In genomic region chr3:49501258-49501609, GRCh38 we compare ENCODE assay signal across 13 cellular contexts. TPM values are rescaled to one million over a fixed set of nuclear protein-coding genes. Genes with fewer than 3 reads are reported as not detected.
DNase-seq lines count a peak whose midpoint lies in the region; ATAC-seq, FAIRE-seq and TF ChIP-seq lines count a peak whose summit lies in the region.
"Had no signal": no experiment of that assay in that cellular context is flagged by ENCODE, and none has a peak within 500 bp of the region (broad histone marks: within the 10 kb centered on the region; RNA-seq: fewer than 3 reads in every experiment).

No MANE protein-coding gene starts in this region.

- intact Hi-C loops in Calu3 (cut with micrococcal nuclease; ENCODE audit: unreplicated experiment) (no loop called here), body of pancreas (cut with DNase I) (no loop called here), spleen (cut with DNase I; ENCODE audit: low total_unique reads) (no loop called here)

- H3K27ac Mint-ChIP-seq in Calu3 (ENCODE audit: unreplicated experiment) = peak overlapping the region; percentile 96
- H3K27ac Mint-ChIP-seq: stimulated activated naive CD8-positive, alpha-beta T cell treated with anti-CD3 and anti-CD28 coated beads, Interleukin-15, amount 100 ng/mL, for 72 hours had no signal

- H3K4me2 ChIP-seq in keratinocyte (ENCODE audit: control insufficient read depth, extremely low read depth, insufficient read depth, low read depth, low read length) (peak overlapping the region; percentile 86), skeletal muscle satellite cell (ENCODE audit: low read length) (peak overlapping the region; percentile 74)

- dilution Hi-C loops in keratinocyte (cut with MboI; ENCODE audit: extremely low pct_ligation_motif_present, low sequenced_read_pairs) = no loop called here

- H3K9me3 ChIP-seq in body of pancreas (no peaks in the 10 kb centered on the region), keratinocyte (ENCODE audit: control insufficient read depth, low read depth, low read length) (no peaks in the 10 kb centered on the region), skeletal muscle satellite cell (replicated peaks; ENCODE audit: low read length) (no peaks in the 10 kb centered on the region), spleen (no peaks in the 10 kb centered on the region)
- H3K9me3 ChIP-seq: BE2C had no signal

- no peaks in the 10 kb centered on the region for H4K20me1 ChIP-seq in keratinocyte (ENCODE audit: control insufficient read depth, extremely low read depth, insufficient read depth, low read length)

- WGBS in body of pancreas, 2 donors = 90% methylated on average over 3 of the region's 3 CpGs
- 90 to 99% (median 94%) methylated on average over 3 of the region's 3 CpGs for WGBS in spleen, 5 donors

- H3K4me3 Mint-ChIP-seq in Calu3 (ENCODE audit: low read depth, unreplicated experiment) = peak overlapping the region; percentile 47
- H3K4me3 Mint-ChIP-seq: activated CD8-positive, alpha-beta memory T cell treated with anti-CD3 and anti-CD28 coated beads, Interleukin-2, amount 10 ng/mL, durations not matched to agents 7 days and 5 days; stimulated activated naive CD8-positive, alpha-beta T cell treated with anti-CD3 and anti-CD28 coated beads, Interleukin-15, amount 100 ng/mL, for 72 hours; T-cell had no signal

- H3K27me3 ChIP-seq in body of pancreas (no peaks in the 10 kb centered on the region), keratinocyte (ENCODE audit: control insufficient read depth, extremely low read depth, insufficient read depth, low read length) (no peaks in the 10 kb centered on the region), skeletal muscle satellite cell (ENCODE audit: control insufficient read depth, insufficient read depth, low read length) (no peaks in the 10 kb centered on the region), spleen (replicated peaks in 1 of 7) (no peaks in the 10 kb centered on the region)
- H3K27me3 ChIP-seq: BE2C had no signal

- H3K4me3 ChIP-seq in body of pancreas (no peak overlapping the region), keratinocyte (ENCODE audit: control insufficient read depth in 2 of 3, extremely low read depth in 1 of 3, insufficient read depth in 2 of 3, low read depth in 1 of 3, low read length in 3 of 3) (peak overlapping the region in 1 of 3 experiments; percentile 52), skeletal muscle satellite cell (ENCODE audit: low read length) (no peak overlapping the region), spleen (no peak overlapping the region)

- FAIRE-seq in keratinocyte (lab: Jason Lieb, UNC) (no peak), H54 (lab: Jason Lieb, UNC) (no peak)

- no peak for ATAC-seq in body of pancreas
- ATAC-seq: T-cell had no signal

- TF ChIP-seq CTCF in Calu3 (IDR thresholded peaks at IDR 0.05; ENCODE audit: unreplicated experiment) (no peak), body of pancreas (IDR thresholded peaks at IDR 0.05) (no peak), keratinocyte (optimal IDR thresholded peaks at IDR 0.05 in 1 of 3, IDR thresholded peaks at IDR 0.05 in 1 of 3, conservative IDR thresholded peaks at IDR 0.05 in 1 of 3; ENCODE audit: extremely low read depth in 1 of 3, insufficient read depth in 2 of 3, low read length in 3 of 3) (no peak), spleen (IDR thresholded peaks at IDR 0.05 in 8 of 11, conservative IDR thresholded peaks at IDR 0.05 in 3 of 11) (no peak)

- H3K27me3 Mint-ChIP-seq in Calu3 (ENCODE audit: unreplicated experiment) = no peaks in the 10 kb centered on the region
- H3K27me3 Mint-ChIP-seq: activated CD8-positive, alpha-beta memory T cell treated with anti-CD3 and anti-CD28 coated beads, Interleukin-2, amount 10 ng/mL, durations not matched to agents 7 days and 5 days; stimulated activated naive CD8-positive, alpha-beta T cell treated with anti-CD3 and anti-CD28 coated beads, Interleukin-15, amount 100 ng/mL, for 72 hours; T-cell had no signal

- H2AFZ ChIP-seq in keratinocyte (ENCODE audit: control insufficient read depth, low read length) = peak overlapping the region; percentile 44

- H3K27ac ChIP-seq in body of pancreas (peak overlapping the region; percentile 4 to 76 (median 40)), keratinocyte (ENCODE audit: control insufficient read depth, insufficient read depth, low read length) (peak overlapping the region; percentile 88), spleen (peak overlapping the region in 2 of 8 donors; percentile 19 to 32)

- H3K9me3 Mint-ChIP-seq in Calu3 (ENCODE audit: low read depth, unreplicated experiment) = peaks cover 2% of the 10 kb centered on the region
- H3K9me3 Mint-ChIP-seq: stimulated activated naive CD8-positive, alpha-beta T cell treated with anti-CD3 and anti-CD28 coated beads, Interleukin-15, amount 100 ng/mL, for 72 hours; T-cell had no signal

- H3K4me1 ChIP-seq in body of pancreas (peaks cover 59% of the 10 kb centered on the region), keratinocyte (ENCODE audit: control insufficient read depth, extremely low read depth, insufficient read depth, low read length) (peaks cover 24% of the 10 kb centered on the region), skeletal muscle satellite cell (ENCODE audit: control insufficient read depth, insufficient read depth, low read length) (peaks cover 25% of the 10 kb centered on the region), spleen (peaks cover 0 to 14% (median 6%) of the 10 kb centered on the region in 6 donors)

- H3K9ac ChIP-seq in keratinocyte (ENCODE audit: control insufficient read depth, extremely low read depth, insufficient read depth, low read length) (peak overlapping the region; percentile 67), skeletal muscle satellite cell (ENCODE audit: low read depth, low read length) (peak overlapping the region; percentile 55)

- H3K79me2 ChIP-seq in keratinocyte (ENCODE audit: control insufficient read depth, insufficient read depth, low read length) = peaks cover 14% of the 10 kb centered on the region

- BruUV-seq in Calu3 (replicated peaks; lab: Mats Ljungman, UMichigan) = TSS peak; percentile 36

- H3K4me1 Mint-ChIP-seq in Calu3 (ENCODE audit: low read depth, unreplicated experiment) = peaks cover 35% of the 10 kb centered on the region

- H3K36me3 ChIP-seq in body of pancreas (replicated peaks in 1 of 2; ENCODE audit: insufficient read depth in 1 of 2, low read depth in 2 of 2) = no peaks in the 10 kb centered on the region
- peaks cover 1 to 3% of the 10 kb centered on the region in 2 experiments for H3K36me3 ChIP-seq in keratinocyte (ENCODE audit: control insufficient read depth in 2 of 2, extremely low read depth in 1 of 2, insufficient read depth in 2 of 2, low read length in 2 of 2)
- H3K36me3 ChIP-seq in skeletal muscle satellite cell (ENCODE audit: insufficient read depth, low read length) = no peaks in the 10 kb centered on the region
- H3K36me3 ChIP-seq in spleen = peaks cover 0 to 15% (median 0%) of the 10 kb centered on the region in 6 donors
- H3K36me3 ChIP-seq: BE2C had no signal

- H3K9me1 ChIP-seq in keratinocyte (ENCODE audit: control insufficient read depth, extremely low read depth, insufficient read depth, low read length) = no peaks in the 10 kb centered on the region

- POLR2A ChIA-PET in HEK293T (lab: Yijun Ruan, JAX) = no interaction called here

- no peak for TF ChIP-seq POLR2A in body of pancreas (IDR thresholded peaks at IDR 0.05)
- no peak for TF ChIP-seq POLR2A in spleen (IDR thresholded peaks at IDR 0.05)
- no peak for TF ChIP-seq POLR2A in H54 (IDR thresholded peaks at IDR 0.05; ENCODE audit: low read depth, low read length)

- CTCF ChIA-PET in Calu3 (lab: Charles Lee) = interaction anchor here (0.6 to 1.9 kb wide), 5 partner anchors 11 to 149 kb away, joined by 3 to 11 read pairs (median 6); no protein-coding TSS in a partner anchor
- CTCF ChIA-PET in HEK293T (lab: Yijun Ruan, JAX) = no interaction called here

- H3K36me3 Mint-ChIP-seq in Calu3 (ENCODE audit: insufficient read depth, unreplicated experiment) = peaks cover 31% of the 10 kb centered on the region

- DNase-seq in Calu3 = no peak
- no peak for DNase-seq in body of pancreas
- no peak for DNase-seq in keratinocyte (ENCODE audit: low read depth, low spot score)
- no peak for DNase-seq in activated CD4-positive, alpha-beta T cell treated with anti-CD3 and anti-CD28 coated beads, Interleukin-2, amount 50 U/mL, for 4 hours
- DNase-seq in spleen = no peak
- DNase-seq in H54 (ENCODE audit: insufficient read length, low spot score) = no peak
- no peak for DNase-seq in HEK293T (ENCODE audit: extremely low spot score)
- DNase-seq: NCI-H524; stimulated activated naive CD8-positive, alpha-beta T cell treated with anti-CD3 and anti-CD28 coated beads, Interleukin-15, amount 100 ng/mL, for 72 hours; T-cell had no signal

TF ChIP-seq in HEK293T, 16 proteins besides CTCF, POLR2A, EP300 and RAD21 (continues in another document):
- TF ChIP-seq HDGF (IDR thresholded peaks at IDR 0.05; ENCODE audit: borderline replicate concordance) (no peak), ZNF384 (IDR thresholded peaks at IDR 0.05) (no peak), NFRKB (IDR thresholded peaks at IDR 0.05) (no peak), ELF4 (IDR thresholded peaks at IDR 0.05) (no peak), ARNT (IDR thresholded peaks at IDR 0.05) (no peak)

RNA-seq across cellular contexts. Expression of gene DAG1, which starts 31.2 kb away (rescaled TPM):
- total RNA-seq in Calu3 (2022) = 164 and 226 TPM in 2 replicates
- 10 to 100 TPM; 46.8 to 57.9 TPM for total RNA-seq in body of pancreas
- polyA plus RNA-seq in keratinocyte = 22.0 to 34.4 TPM (median 32.9 TPM) in 3 replicates
- polyA plus RNA-seq in keratinocyte (2011; ENCODE audit: low read depth) = 8.2 TPM
- 10.4 and 11.3 TPM in 2 replicates for polyA plus RNA-seq in keratinocyte (2011; cell fraction: cytosol; rRNA removed)
- 71.4 and 71.9 TPM in 2 replicates for polyA plus RNA-seq in keratinocyte (2011; cell fraction: nucleus; rRNA removed)
- 29.5 and 36.6 TPM in 2 replicates for polyA plus RNA-seq in keratinocyte (2012; ENCODE audit: low replicate concordance)
- polyA minus RNA-seq in keratinocyte = 72.6 to 230 TPM (median 84.9 TPM) in 3 replicates
- polyA minus RNA-seq in keratinocyte (2011; cell fraction: cytosol; rRNA and poly(A)+ RNA removed) = 34.0 TPM
- polyA minus RNA-seq in keratinocyte (2011; cell fraction: nucleus; rRNA and poly(A)+ RNA removed) = 107 and 141 TPM in 2 replicates
- total RNA-seq in skeletal muscle satellite cell (2012; rRNA removed) = 32.2 and 36.9 TPM in 2 replicates
- total RNA-seq in spleen = 10 to 100 TPM; 24.9 to 42.7 (median 31.0) TPM
- polyA plus RNA-seq in spleen = 1 to 10 TPM; 3.0 to 8.9 (median 6.3) TPM

RNA-seq across cellular contexts. Expression of gene BSN, which starts 53.0 kb away (rescaled TPM):
- total RNA-seq in Calu3 (2022) (0.71 and 0.92 TPM in 2 replicates), body of pancreas (1 to 10 TPM; 1.3 to 6.6 TPM), spleen (1 to 10 TPM in 1 of 7 donors, under 1 TPM in 6; 0.26 to 1.1 (median 0.51) TPM)
- polyA plus RNA-seq in keratinocyte (under 0.01 to 0.01 TPM (median under 0.01 TPM) in 3 replicates), spleen (under 1 TPM; 0.02 to 0.06 (median 0.03) TPM)
- not detected for polyA plus RNA-seq in keratinocyte (2011; ENCODE audit: low read depth)
- polyA plus RNA-seq in keratinocyte (2011; cell fraction: cytosol; rRNA removed) = not detected in 2 replicates
- 0.06 and 0.09 TPM in 2 replicates for polyA plus RNA-seq in keratinocyte (2011; cell fraction: nucleus; rRNA removed)
- 0.02 TPM in 1 of 2 replicates, not detected in the other for polyA plus RNA-seq in keratinocyte (2012; ENCODE audit: low replicate concordance)
- 0.03 to 0.26 TPM (median 0.06 TPM) in 3 replicates for polyA minus RNA-seq in keratinocyte
- polyA minus RNA-seq in keratinocyte (2011; cell fraction: cytosol; rRNA and poly(A)+ RNA removed) = not detected
- polyA minus RNA-seq in keratinocyte (2011; cell fraction: nucleus; rRNA and poly(A)+ RNA removed) = 0.16 and 0.21 TPM in 2 replicates
- under 0.01 TPM in 2 replicates for total RNA-seq in skeletal muscle satellite cell (2012; rRNA removed)
